In the genomic region with DNA sequence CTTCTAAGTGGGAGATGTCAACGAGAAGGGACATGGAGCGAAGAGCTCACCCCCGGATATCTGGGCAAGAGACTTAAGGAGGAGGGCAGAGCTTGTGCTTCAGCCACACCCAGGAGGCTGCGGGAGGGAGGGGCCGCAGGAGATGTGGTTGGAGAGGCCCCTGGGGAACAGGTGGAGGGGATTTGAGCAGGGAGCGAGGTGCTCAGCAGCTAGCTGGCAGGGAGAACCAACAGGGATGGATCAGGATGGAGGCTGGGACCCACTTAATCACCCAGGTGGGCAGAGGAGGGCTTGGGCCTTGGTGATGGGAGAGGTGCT, we compare ENCODE assay signal across 8 cellular contexts.
DNase-seq lines count a peak whose midpoint lies in the region; ATAC-seq and TF ChIP-seq lines count a peak whose summit lies in the region.

No MANE protein-coding gene starts in this region.

- H3K27me3 Mint-ChIP-seq in T-helper 17 cell, result no peaks in the 10 kb centered on the region

- no peaks in the 10 kb centered on the region for H3K27me3 ChIP-seq in left lung
- H3K27me3 ChIP-seq in uterus, result no peaks in the 10 kb centered on the region
- H3K27me3 ChIP-seq in MG63, result no peaks in the 10 kb centered on the region

- TF ChIP-seq CTCF in left lung (IDR thresholded peaks at IDR 0.05), result no peak
- no peak for TF ChIP-seq CTCF in uterus (IDR thresholded peaks at IDR 0.05)

- peaks cover 53% of the 10 kb centered on the region for H3K4me1 Mint-ChIP-seq in T-helper 17 cell

- peak; percentile 16 for ATAC-seq in T-helper 17 cell
- ATAC-seq in left lung, result no peak

- no peak overlapping the region for H3K4me3 ChIP-seq in left lung
- H3K4me3 ChIP-seq in uterus, result no peak overlapping the region
- H3K4me3 ChIP-seq in MG63, result no peak overlapping the region

- H3K9me3 ChIP-seq in T-helper 17 cell (ENCODE audit: control insufficient read depth, low read length, poor library complexity, severe bottlenecking) (no peaks in the 10 kb centered on the region), left lung (no peaks in the 10 kb centered on the region), uterus (no peaks in the 10 kb centered on the region), MG63 (no peaks in the 10 kb centered on the region)

- peak overlapping the region; percentile 98 for H3K27ac Mint-ChIP-seq in T-helper 17 cell

- intact Hi-C loops in left lung (cut with DNase I), result loop anchor here in 1 of 2 donors (5.0 kb wide), 1 partner anchor 47 kb away; no protein-coding TSS in a partner anchor
- intact Hi-C loops in uterus (cut with DNase I; ENCODE audit: low total_unique reads), result no loop called here

- peak overlapping the region; percentile 86 to 94 for H3K27ac ChIP-seq in left lung
- peak overlapping the region; percentile 50 to 74 for H3K27ac ChIP-seq in uterus

- H3K4me1 ChIP-seq in left lung (peaks cover 29 to 60% of the 10 kb centered on the region in 2 donors), uterus (no peaks in the 10 kb centered on the region)

- no peaks in the 10 kb centered on the region for H3K36me3 Mint-ChIP-seq in T-helper 17 cell (ENCODE audit: low read depth)

- peak overlapping the region; percentile 90 for H3K4me3 Mint-ChIP-seq in T-helper 17 cell

- TF ChIP-seq POLR2A in uterus (IDR thresholded peaks at IDR 0.05), result no peak

- no peaks in the 10 kb centered on the region for H3K36me3 ChIP-seq in left lung
- no peaks in the 10 kb centered on the region for H3K36me3 ChIP-seq in uterus
- no peaks in the 10 kb centered on the region for H3K36me3 ChIP-seq in MG63

- peak; percentile 39 for DNase-seq in GDM1 (lab: John Stamatoyannopoulos, UW)
- peak; percentile 57 for DNase-seq in H4 (ENCODE audit: low spot score)
- no peak for DNase-seq in T-helper 17 cell
- no peak for DNase-seq in left lung
- no peak for DNase-seq in uterus
- DNase-seq in HK-2 (ENCODE audit: unreplicated experiment), result no peak
- DNase-seq in MG63, result no peak
- no peak for DNase-seq in foreskin melanocyte

Comparison
In these comparisons a context has a peak if more than half of its experiments do, and no peak if none do; other contexts are left out.
1. DNase-seq: peak in GDM1 (single experiment) and H4 (single experiment); none in T-helper 17 cell (0 of 3), left lung (0 of 2), uterus (0 of 2), HK-2 (single experiment), MG63 (single experiment) and foreskin melanocyte (single experiment).